In the genomic region with DNA sequence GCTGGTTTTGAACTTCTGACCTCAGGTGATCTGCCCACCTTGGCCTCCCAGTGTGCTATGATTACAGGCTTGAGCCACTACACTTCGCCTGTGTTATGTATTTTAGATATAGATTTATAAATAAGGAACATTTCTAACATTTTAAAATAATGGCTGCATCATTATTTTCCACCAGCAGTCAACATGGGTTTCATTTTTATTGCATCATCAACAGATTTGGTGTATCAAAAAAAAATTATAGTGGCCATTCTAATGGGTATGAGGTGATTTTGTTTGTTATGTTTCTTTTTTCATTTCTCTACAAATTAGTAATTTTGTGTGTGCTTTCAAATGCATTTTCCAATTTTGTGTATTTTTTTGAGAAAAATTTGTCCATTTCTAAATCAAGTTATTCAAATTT, we compare ENCODE assay signal across 2 cellular contexts.
TF ChIP-seq lines count a peak whose summit lies in the region.

No MANE protein-coding gene starts in this region.

TF ChIP-seq in HepG2, 621 proteins besides CTCF, POLR2A, EP300 and RAD21:
- TF ChIP-seq ATF7 (IDR thresholded peaks at IDR 0.05) (peak; percentile 31; the same call in 1 of the 2 replicates), ATF7 (CRISPR knock-in tag; IDR thresholded peaks at IDR 0.05) (no peak)
- TF ChIP-seq, protein P1, sequence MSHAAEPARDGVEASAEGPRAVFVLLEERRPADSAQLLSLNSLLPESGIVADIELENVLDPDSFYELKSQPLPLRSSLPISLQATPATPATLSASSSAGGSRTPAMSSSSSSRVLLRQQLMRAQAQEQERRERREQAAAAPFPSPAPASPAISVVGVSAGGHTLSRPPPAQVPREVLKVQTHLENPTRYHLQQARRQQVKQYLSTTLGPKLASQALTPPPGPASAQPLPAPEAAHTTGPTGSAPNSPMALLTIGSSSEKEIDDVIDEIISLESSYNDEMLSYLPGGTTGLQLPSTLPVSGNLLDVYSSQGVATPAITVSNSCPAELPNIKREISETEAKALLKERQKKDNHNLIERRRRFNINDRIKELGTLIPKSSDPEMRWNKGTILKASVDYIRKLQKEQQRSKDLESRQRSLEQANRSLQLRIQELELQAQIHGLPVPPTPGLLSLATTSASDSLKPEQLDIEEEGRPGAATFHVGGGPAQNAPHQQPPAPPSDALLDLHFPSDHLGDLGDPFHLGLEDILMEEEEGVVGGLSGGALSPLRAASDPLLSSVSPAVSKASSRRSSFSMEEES (CRISPR knock-in tag; IDR thresholded peaks at IDR 0.05): no peak

TF ChIP-seq in K562, 482 proteins besides CTCF, POLR2A, EP300 and RAD21:
- TF ChIP-seq ZNF589 (CRISPR knock-in tag; IDR thresholded peaks at IDR 0.05; ENCODE audit: low read depth) (no peak), TRIM24 (IDR thresholded peaks at IDR 0.05) (peak; percentile 40 to 53; a peak in 2 of 4 replicates), CEBPB (tag; IDR thresholded peaks at IDR 0.05) (peak; percentile 36), CEBPG (CRISPR knock-in tag; IDR thresholded peaks at IDR 0.05) (no peak), CEBPG (tag; conservative IDR thresholded peaks at IDR 0.05 in 1 of 2, IDR thresholded peaks at IDR 0.05 in 1 of 2) (peak; percentile 68 to 77), PCBP1 (IDR thresholded peaks at IDR 0.05; ENCODE audit: low read depth, low read length, poor library complexity, severe bottlenecking) (no peak)
- TF ChIP-seq, protein P2, sequence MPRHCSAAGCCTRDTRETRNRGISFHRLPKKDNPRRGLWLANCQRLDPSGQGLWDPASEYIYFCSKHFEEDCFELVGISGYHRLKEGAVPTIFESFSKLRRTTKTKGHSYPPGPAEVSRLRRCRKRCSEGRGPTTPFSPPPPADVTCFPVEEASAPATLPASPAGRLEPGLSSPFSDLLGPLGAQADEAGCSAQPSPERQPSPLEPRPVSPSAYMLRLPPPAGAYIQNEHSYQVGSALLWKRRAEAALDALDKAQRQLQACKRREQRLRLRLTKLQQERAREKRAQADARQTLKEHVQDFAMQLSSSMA (CRISPR knock-in tag; IDR thresholded peaks at IDR 0.05): no peak
- TF ChIP-seq, protein P3, sequence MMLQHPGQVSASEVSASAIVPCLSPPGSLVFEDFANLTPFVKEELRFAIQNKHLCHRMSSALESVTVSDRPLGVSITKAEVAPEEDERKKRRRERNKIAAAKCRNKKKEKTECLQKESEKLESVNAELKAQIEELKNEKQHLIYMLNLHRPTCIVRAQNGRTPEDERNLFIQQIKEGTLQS (IDR thresholded peaks at IDR 0.05): peak; percentile 77
- TF ChIP-seq, protein P3 (CRISPR knock-in tag; conservative IDR thresholded peaks at IDR 0.05): no peak
